In the genomic region with DNA sequence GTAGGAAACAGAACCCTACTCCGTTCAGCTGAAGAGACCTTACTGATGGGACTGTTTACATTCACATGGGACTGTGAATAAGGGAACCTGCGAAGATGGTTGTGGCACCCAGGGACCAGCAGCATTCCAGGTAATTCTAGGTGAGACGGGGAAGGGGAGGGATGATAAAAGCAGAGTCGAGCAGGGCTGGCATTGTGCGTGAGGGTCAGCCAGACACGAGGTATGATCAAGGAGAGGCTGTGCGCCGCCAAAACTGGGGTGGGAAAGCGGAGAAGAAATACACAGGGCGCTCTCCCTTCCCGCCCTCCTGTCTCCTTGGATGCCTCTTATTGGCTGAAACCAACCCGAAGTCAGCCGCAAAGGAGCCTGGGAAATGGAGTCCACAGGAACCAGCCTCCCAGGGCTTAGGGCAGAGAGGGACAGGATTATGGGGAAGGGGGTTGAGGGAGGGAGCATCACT, we compare ENCODE assay signal across 1 cellular context.
A peak's percentile ranks its signal among the peaks of the same experiment; 100 is the strongest.
TF ChIP-seq lines count a peak whose summit lies in the region.

No MANE protein-coding gene starts in this region.

TF ChIP-seq in HepG2, 621 proteins besides CTCF, POLR2A, EP300 and RAD21 (continued from another document and continues in another):
- no peak for TF ChIP-seq SOX6 (IDR thresholded peaks at IDR 0.05)
- TF ChIP-seq SOX6 (CRISPR knock-in tag; IDR thresholded peaks at IDR 0.05): no peak
- no peak for TF ChIP-seq ATM (IDR thresholded peaks at IDR 0.05; ENCODE audit: borderline replicate concordance)
- TF ChIP-seq ZNF589 (CRISPR knock-in tag; conservative IDR thresholded peaks at IDR 0.05): no peak
- peak; percentile 17; the same call in 1 of the 2 replicates for TF ChIP-seq KDM2A (CRISPR knock-in tag; IDR thresholded peaks at IDR 0.05; ENCODE audit: borderline replicate concordance, low read depth)
- TF ChIP-seq HOXA3 (CRISPR knock-in tag; IDR thresholded peaks at IDR 0.05): 0 out of 2 replicates have a peak, but pooled peaks have one; percentile 38
- peak; percentile 23 for TF ChIP-seq TEAD3 (CRISPR knock-in tag; optimal IDR thresholded peaks at IDR 0.05; ENCODE audit: borderline replicate concordance)
- TF ChIP-seq ZNF274 (CRISPR knock-in tag; IDR thresholded peaks at IDR 0.05): no peak
- TF ChIP-seq, protein P1, sequence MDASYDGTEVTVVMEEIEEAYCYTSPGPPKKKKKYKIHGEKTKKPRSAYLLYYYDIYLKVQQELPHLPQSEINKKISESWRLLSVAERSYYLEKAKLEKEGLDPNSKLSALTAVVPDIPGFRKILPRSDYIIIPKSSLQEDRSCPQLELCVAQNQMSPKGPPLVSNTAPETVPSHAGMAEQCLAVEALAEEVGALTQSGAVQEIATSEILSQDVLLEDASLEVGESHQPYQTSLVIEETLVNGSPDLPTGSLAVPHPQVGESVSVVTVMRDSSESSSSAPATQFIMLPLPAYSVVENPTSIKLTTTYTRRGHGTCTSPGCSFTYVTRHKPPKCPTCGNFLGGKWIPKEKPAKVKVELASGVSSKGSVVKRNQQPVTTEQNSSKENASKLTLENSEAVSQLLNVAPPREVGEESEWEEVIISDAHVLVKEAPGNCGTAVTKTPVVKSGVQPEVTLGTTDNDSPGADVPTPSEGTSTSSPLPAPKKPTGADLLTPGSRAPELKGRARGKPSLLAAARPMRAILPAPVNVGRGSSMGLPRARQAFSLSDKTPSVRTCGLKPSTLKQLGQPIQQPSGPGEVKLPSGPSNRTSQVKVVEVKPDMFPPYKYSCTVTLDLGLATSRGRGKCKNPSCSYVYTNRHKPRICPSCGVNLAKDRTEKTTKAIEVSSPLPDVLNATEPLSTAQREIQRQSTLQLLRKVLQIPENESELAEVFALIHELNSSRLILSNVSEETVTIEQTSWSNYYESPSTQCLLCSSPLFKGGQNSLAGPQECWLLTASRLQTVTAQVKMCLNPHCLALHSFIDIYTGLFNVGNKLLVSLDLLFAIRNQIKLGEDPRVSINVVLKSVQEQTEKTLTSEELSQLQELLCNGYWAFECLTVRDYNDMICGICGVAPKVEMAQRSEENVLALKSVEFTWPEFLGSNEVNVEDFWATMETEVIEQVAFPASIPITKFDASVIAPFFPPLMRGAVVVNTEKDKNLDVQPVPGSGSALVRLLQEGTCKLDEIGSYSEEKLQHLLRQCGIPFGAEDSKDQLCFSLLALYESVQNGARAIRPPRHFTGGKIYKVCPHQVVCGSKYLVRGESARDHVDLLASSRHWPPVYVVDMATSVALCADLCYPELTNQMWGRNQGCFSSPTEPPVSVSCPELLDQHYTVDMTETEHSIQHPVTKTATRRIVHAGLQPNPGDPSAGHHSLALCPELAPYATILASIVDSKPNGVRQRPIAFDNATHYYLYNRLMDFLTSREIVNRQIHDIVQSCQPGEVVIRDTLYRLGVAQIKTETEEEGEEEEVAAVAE (CRISPR knock-in tag; IDR thresholded peaks at IDR 0.05; ENCODE audit: borderline replicate concordance): no peak
- TF ChIP-seq PRMT3 (CRISPR knock-in tag; IDR thresholded peaks at IDR 0.05; ENCODE audit: borderline replicate concordance, low read depth): 0 out of 2 replicates have a peak, but pooled peaks have one; percentile 35
- TF ChIP-seq IRF2 (CRISPR knock-in tag; IDR thresholded peaks at IDR 0.05): no peak
- TF ChIP-seq, protein P2, sequence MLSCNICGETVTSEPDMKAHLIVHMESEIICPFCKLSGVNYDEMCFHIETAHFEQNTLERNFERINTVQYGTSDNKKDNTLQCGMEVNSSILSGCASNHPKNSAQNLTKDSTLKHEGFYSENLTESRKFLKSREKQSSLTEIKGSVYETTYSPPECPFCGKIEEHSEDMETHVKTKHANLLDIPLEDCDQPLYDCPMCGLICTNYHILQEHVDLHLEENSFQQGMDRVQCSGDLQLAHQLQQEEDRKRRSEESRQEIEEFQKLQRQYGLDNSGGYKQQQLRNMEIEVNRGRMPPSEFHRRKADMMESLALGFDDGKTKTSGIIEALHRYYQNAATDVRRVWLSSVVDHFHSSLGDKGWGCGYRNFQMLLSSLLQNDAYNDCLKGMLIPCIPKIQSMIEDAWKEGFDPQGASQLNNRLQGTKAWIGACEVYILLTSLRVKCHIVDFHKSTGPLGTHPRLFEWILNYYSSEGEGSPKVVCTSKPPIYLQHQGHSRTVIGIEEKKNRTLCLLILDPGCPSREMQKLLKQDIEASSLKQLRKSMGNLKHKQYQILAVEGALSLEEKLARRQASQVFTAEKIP (CRISPR knock-in tag; IDR thresholded peaks at IDR 0.05; ENCODE audit: borderline replicate concordance): no peak
- no peak for TF ChIP-seq ZNF598 (CRISPR knock-in tag; IDR thresholded peaks at IDR 0.05; ENCODE audit: borderline replicate concordance)
- TF ChIP-seq CREM (IDR thresholded peaks at IDR 0.05): peak; percentile 28; the same call in 1 of the 2 replicates
- TF ChIP-seq CREM (CRISPR knock-in tag; IDR thresholded peaks at IDR 0.05): no peak
- peak; percentile 87 for TF ChIP-seq NFYC (CRISPR knock-in tag; IDR thresholded peaks at IDR 0.05)
- TF ChIP-seq ZBTB34 (CRISPR knock-in tag; IDR thresholded peaks at IDR 0.05): no peak
- no peak for TF ChIP-seq ATF6 (CRISPR knock-in tag; conservative IDR thresholded peaks at IDR 0.05)
- TF ChIP-seq PAXIP1 (CRISPR knock-in tag; conservative IDR thresholded peaks at IDR 0.05): no peak
- TF ChIP-seq ZNF652 (CRISPR knock-in tag; IDR thresholded peaks at IDR 0.05; ENCODE audit: borderline replicate concordance, low read depth): no peak
- TF ChIP-seq, protein P3, sequence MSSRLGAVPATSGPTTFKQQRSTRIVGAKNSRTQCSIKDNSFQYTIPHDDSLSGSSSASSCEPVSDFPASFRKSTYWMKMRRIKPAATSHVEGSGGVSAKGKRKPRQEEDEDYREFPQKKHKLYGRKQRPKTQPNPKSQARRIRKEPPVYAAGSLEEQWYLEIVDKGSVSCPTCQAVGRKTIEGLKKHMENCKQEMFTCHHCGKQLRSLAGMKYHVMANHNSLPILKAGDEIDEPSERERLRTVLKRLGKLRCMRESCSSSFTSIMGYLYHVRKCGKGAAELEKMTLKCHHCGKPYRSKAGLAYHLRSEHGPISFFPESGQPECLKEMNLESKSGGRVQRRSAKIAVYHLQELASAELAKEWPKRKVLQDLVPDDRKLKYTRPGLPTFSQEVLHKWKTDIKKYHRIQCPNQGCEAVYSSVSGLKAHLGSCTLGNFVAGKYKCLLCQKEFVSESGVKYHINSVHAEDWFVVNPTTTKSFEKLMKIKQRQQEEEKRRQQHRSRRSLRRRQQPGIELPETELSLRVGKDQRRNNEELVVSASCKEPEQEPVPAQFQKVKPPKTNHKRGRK (CRISPR knock-in tag; IDR thresholded peaks at IDR 0.05): no peak
- no peak for TF ChIP-seq ZFP90 (CRISPR knock-in tag; IDR thresholded peaks at IDR 0.05; ENCODE audit: borderline replicate concordance)
- TF ChIP-seq XRCC5 (optimal IDR thresholded peaks at IDR 0.05; ENCODE audit: low read length): no peak
- no peak for TF ChIP-seq NFATC3 (CRISPR knock-in tag; IDR thresholded peaks at IDR 0.05)
- TF ChIP-seq ZBTB38 (CRISPR knock-in tag; IDR thresholded peaks at IDR 0.05): no peak
- TF ChIP-seq CCAR2 (optimal IDR thresholded peaks at IDR 0.05; ENCODE audit: low read depth, low read length): no peak
- TF ChIP-seq HCFC1 (IDR thresholded peaks at IDR 0.05; ENCODE audit: low read depth, low read length): peak; percentile 77
- TF ChIP-seq NR2F6 (IDR thresholded peaks at IDR 0.05): no peak
- no peak for TF ChIP-seq NR2F6 (CRISPR knock-in tag; IDR thresholded peaks at IDR 0.05)
- no peak for TF ChIP-seq NBN (conservative IDR thresholded peaks at IDR 0.05)
- 0 out of 2 replicates have a peak, but pooled peaks have one; percentile 33 for TF ChIP-seq DZIP1 (CRISPR knock-in tag; IDR thresholded peaks at IDR 0.05)
- TF ChIP-seq ARID2 (CRISPR knock-in tag; IDR thresholded peaks at IDR 0.05; ENCODE audit: borderline replicate concordance): no peak
- TF ChIP-seq, protein P4, sequence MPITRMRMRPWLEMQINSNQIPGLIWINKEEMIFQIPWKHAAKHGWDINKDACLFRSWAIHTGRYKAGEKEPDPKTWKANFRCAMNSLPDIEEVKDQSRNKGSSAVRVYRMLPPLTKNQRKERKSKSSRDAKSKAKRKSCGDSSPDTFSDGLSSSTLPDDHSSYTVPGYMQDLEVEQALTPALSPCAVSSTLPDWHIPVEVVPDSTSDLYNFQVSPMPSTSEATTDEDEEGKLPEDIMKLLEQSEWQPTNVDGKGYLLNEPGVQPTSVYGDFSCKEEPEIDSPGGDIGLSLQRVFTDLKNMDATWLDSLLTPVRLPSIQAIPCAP (CRISPR knock-in tag; IDR thresholded peaks at IDR 0.05; ENCODE audit: low read depth): no peak
- TF ChIP-seq AHR (CRISPR knock-in tag; IDR thresholded peaks at IDR 0.05): no peak
- no peak for TF ChIP-seq ZFX (CRISPR knock-in tag; IDR thresholded peaks at IDR 0.05; ENCODE audit: low read depth)
- no peak for TF ChIP-seq PRDM4 (CRISPR knock-in tag; IDR thresholded peaks at IDR 0.05; ENCODE audit: borderline replicate concordance)
- no peak for TF ChIP-seq RFX1 (IDR thresholded peaks at IDR 0.05)
